ENCODE assay signal across 23 cellular contexts in genomic region chr2:10486091-10486490, GRCh38.
"Had no signal": no experiment of that assay in that cellular context is flagged by ENCODE, and none has a peak within 500 bp of the region (broad histone marks: within the 10 kb centered on the region; RNA-seq: fewer than 3 reads in every experiment).

No MANE protein-coding gene starts in this region.

- H3K27ac Mint-ChIP-seq: dendritic cell treated with granulocyte-macrophage colony-stimulating factor and Interleukin-4, amounts not matched to agents 40 ng/mL and 50 ng/mL, for 4 days; endodermal cell; mesothelial cell of epicardium had no signal

- DNase-seq: cortex of kidney; effector CD8-positive, alpha-beta T cell; effector memory CD8-positive, alpha-beta T cell; erythroblast; esophagus squamous epithelium; foreskin fibroblast; foreskin melanocyte; gastrocnemius medialis; glutamatergic neuron; heart right ventricle; hippocampal formation; left cardiac atrium; left ventricle myocardium superior; lower lobe of right lung; mesenchymal stem cell had no signal

- H3K4me3 Mint-ChIP-seq: dendritic cell treated with granulocyte-macrophage colony-stimulating factor and Interleukin-4, amounts not matched to agents 40 ng/mL and 50 ng/mL, for 4 days; effector memory CD8-positive, alpha-beta T cell; endodermal cell; mesothelial cell of epicardium had no signal

- H3K9me3 ChIP-seq: colonic mucosa, esophagus squamous epithelium, gastrocnemius medialis, heart right ventricle, left lung, lower lobe of right lung, mucosa of descending colon had no signal

- H3K36me3 ChIP-seq: colonic mucosa, esophagus squamous epithelium, gastrocnemius medialis, heart right ventricle, left lung, lower lobe of right lung had no signal

- H3K4me3 ChIP-seq: colonic mucosa, esophagus squamous epithelium, gastrocnemius medialis, heart right ventricle, left lung, lower lobe of right lung, mucosa of descending colon had no signal

- ATAC-seq: esophagus mucosa, gastrocnemius medialis, heart right ventricle, left cardiac atrium, left lung, left ventricle myocardium superior had no signal

- H3K9me3 Mint-ChIP-seq: dendritic cell treated with granulocyte-macrophage colony-stimulating factor and Interleukin-4, amounts not matched to agents 40 ng/mL and 50 ng/mL, for 4 days had no signal

- H3K27me3 ChIP-seq: colonic mucosa, gastrocnemius medialis had no signal

- H3K27ac ChIP-seq: colonic mucosa, epithelial cell of prostate, esophagus squamous epithelium, gastrocnemius medialis, heart right ventricle, left lung, lower lobe of right lung had no signal

- H3K4me1 ChIP-seq: esophagus squamous epithelium, gastrocnemius medialis, heart right ventricle, left lung, lower lobe of right lung had no signal
